In the genomic region with DNA sequence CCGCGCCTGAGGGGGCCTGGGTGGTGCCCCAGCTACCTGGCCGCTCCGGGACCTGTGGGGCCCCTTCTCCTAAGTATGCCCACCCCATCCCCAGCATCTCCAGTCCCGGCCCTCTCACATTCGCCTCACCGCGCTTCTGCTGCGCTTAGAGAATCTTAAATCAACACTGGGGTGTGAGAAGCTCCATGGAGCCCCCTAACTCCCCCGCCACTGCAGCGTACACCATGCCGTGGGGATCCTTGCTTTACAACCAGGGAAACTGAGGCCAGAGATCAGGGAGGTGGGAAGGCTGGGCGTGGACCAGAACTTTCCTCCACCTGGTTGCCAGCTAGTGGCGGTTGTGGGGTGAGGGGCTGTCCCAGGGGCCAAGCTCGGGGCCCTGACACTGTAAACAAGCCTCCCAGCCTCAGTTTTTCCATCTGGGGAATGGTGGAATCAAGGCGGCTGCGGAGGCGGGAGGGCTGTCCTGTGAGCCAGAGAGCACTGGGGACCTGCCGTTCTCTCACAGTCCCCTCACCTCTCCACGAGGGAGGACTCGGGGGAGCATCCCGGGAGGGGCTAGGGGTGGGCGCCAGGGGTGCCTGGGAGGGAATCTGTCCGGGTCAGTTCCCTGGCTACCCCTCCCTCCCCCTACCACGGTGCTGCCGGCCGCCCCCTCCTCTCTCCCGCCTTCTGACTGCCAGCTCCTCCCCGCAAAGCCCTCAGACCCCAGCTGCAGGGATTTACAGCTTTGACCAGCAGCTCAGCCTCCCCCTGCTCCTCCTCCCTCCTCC, we compare ENCODE assay signal across 1 cellular context.
TF ChIP-seq lines count a peak whose summit lies in the region.

No MANE protein-coding gene starts in this region.

TF ChIP-seq in HepG2, 621 proteins besides CTCF, POLR2A, EP300 and RAD21 (continued from another document and continues in another):
- TF ChIP-seq SIN3B (IDR thresholded peaks at IDR 0.05; ENCODE audit: low read length) = no peak
- TF ChIP-seq PATZ1 (CRISPR knock-in tag; IDR thresholded peaks at IDR 0.05) = peak; percentile 58; the same call in 1 of the 2 replicates
- no peak for TF ChIP-seq NR1H2 (CRISPR knock-in tag; IDR thresholded peaks at IDR 0.05; ENCODE audit: borderline replicate concordance, low read depth)
- no peak for TF ChIP-seq TCF12 (IDR thresholded peaks at IDR 0.05)
- no peak for TF ChIP-seq TCF12 (CRISPR knock-in tag; IDR thresholded peaks at IDR 0.05)
- no peak for TF ChIP-seq AHDC1 (CRISPR knock-in tag; IDR thresholded peaks at IDR 0.05; ENCODE audit: borderline replicate concordance)
- no peak for TF ChIP-seq NR0B2 (CRISPR knock-in tag; IDR thresholded peaks at IDR 0.05)
- 0 out of 2 replicates have a peak, but pooled peaks have one; percentile 62 for TF ChIP-seq ZNF746 (CRISPR knock-in tag; IDR thresholded peaks at IDR 0.05)
- TF ChIP-seq, protein P1, sequence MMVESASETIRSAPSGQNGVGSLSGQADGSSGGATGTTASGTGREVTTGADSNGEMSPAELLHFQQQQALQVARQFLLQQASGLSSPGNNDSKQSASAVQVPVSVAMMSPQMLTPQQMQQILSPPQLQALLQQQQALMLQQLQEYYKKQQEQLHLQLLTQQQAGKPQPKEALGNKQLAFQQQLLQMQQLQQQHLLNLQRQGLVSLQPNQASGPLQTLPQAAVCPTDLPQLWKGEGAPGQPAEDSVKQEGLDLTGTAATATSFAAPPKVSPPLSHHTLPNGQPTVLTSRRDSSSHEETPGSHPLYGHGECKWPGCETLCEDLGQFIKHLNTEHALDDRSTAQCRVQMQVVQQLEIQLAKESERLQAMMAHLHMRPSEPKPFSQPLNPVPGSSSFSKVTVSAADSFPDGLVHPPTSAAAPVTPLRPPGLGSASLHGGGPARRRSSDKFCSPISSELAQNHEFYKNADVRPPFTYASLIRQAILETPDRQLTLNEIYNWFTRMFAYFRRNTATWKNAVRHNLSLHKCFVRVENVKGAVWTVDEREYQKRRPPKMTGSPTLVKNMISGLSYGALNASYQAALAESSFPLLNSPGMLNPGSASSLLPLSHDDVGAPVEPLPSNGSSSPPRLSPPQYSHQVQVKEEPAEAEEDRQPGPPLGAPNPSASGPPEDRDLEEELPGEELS (CRISPR knock-in tag; IDR thresholded peaks at IDR 0.05) = no peak
- no peak for TF ChIP-seq ETV6 (CRISPR knock-in tag; conservative IDR thresholded peaks at IDR 0.05)
- no peak for TF ChIP-seq TEAD3 (CRISPR knock-in tag; optimal IDR thresholded peaks at IDR 0.05; ENCODE audit: borderline replicate concordance)
- no peak for TF ChIP-seq CHCHD3 (CRISPR knock-in tag; IDR thresholded peaks at IDR 0.05)
- TF ChIP-seq AGO1 (IDR thresholded peaks at IDR 0.05; ENCODE audit: low read depth, low read length, poor library complexity, severe bottlenecking) = no peak
- TF ChIP-seq HDAC2 (CRISPR knock-in tag; IDR thresholded peaks at IDR 0.05) = peak; percentile 42
- TF ChIP-seq ZNF749 (CRISPR knock-in tag; IDR thresholded peaks at IDR 0.05; ENCODE audit: borderline replicate concordance) = no peak
- TF ChIP-seq ZNF891 (CRISPR knock-in tag; IDR thresholded peaks at IDR 0.05) = peak; percentile 71; the same call in 1 of the 2 replicates
- TF ChIP-seq ZNF598 (CRISPR knock-in tag; IDR thresholded peaks at IDR 0.05; ENCODE audit: borderline replicate concordance) = no peak
- no peak for TF ChIP-seq HIVEP1 (CRISPR knock-in tag; IDR thresholded peaks at IDR 0.05)
- no peak for TF ChIP-seq KDM3A (CRISPR knock-in tag; IDR thresholded peaks at IDR 0.05; ENCODE audit: low read depth)
- no peak for TF ChIP-seq FOXP1 (IDR thresholded peaks at IDR 0.05)
- TF ChIP-seq FOXP1 (CRISPR knock-in tag; IDR thresholded peaks at IDR 0.05) = no peak
- TF ChIP-seq ZNF430 (CRISPR knock-in tag; IDR thresholded peaks at IDR 0.05) = 0 out of 2 replicates have a peak, but pooled peaks have one; percentile 9
- no peak for TF ChIP-seq ZNF879 (CRISPR knock-in tag; IDR thresholded peaks at IDR 0.05)
- 0 out of 2 replicates have a peak, but pooled peaks have one; percentile 34 for TF ChIP-seq ZNF670 (CRISPR knock-in tag; IDR thresholded peaks at IDR 0.05; ENCODE audit: borderline replicate concordance)
- no peak for TF ChIP-seq ZNF264 (CRISPR knock-in tag; IDR thresholded peaks at IDR 0.05)
- no peak for TF ChIP-seq ZNF20 (CRISPR knock-in tag; IDR thresholded peaks at IDR 0.05)
- no peak for TF ChIP-seq ZNF333 (CRISPR knock-in tag; IDR thresholded peaks at IDR 0.05; ENCODE audit: borderline replicate concordance)
- TF ChIP-seq ZNF281 (CRISPR knock-in tag; IDR thresholded peaks at IDR 0.05; ENCODE audit: borderline replicate concordance) = no peak
- no peak for TF ChIP-seq NRL (CRISPR knock-in tag; IDR thresholded peaks at IDR 0.05; ENCODE audit: borderline replicate concordance)
- TF ChIP-seq SIX1 (CRISPR knock-in tag; IDR thresholded peaks at IDR 0.05; ENCODE audit: borderline replicate concordance) = no peak
- no peak for TF ChIP-seq ZFX (CRISPR knock-in tag; IDR thresholded peaks at IDR 0.05; ENCODE audit: low read depth)
- TF ChIP-seq ASH2L (IDR thresholded peaks at IDR 0.05; ENCODE audit: insufficient read length, low read depth, low read length) = no peak
- no peak for TF ChIP-seq NFRKB (IDR thresholded peaks at IDR 0.05)
- TF ChIP-seq, protein P2, sequence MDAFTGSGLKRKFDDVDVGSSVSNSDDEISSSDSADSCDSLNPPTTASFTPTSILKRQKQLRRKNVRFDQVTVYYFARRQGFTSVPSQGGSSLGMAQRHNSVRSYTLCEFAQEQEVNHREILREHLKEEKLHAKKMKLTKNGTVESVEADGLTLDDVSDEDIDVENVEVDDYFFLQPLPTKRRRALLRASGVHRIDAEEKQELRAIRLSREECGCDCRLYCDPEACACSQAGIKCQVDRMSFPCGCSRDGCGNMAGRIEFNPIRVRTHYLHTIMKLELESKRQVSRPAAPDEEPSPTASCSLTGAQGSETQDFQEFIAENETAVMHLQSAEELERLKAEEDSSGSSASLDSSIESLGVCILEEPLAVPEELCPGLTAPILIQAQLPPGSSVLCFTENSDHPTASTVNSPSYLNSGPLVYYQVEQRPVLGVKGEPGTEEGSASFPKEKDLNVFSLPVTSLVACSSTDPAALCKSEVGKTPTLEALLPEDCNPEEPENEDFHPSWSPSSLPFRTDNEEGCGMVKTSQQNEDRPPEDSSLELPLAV (CRISPR knock-in tag; conservative IDR thresholded peaks at IDR 0.05; ENCODE audit: low read depth) = no peak
- TF ChIP-seq ZNF740 (CRISPR knock-in tag; IDR thresholded peaks at IDR 0.05) = no peak; the same call in 1 of the 2 replicates
- TF ChIP-seq RCOR2 (CRISPR knock-in tag; IDR thresholded peaks at IDR 0.05) = peak; percentile 12; the same call in 1 of the 2 replicates
- TF ChIP-seq SAFB2 (CRISPR knock-in tag; IDR thresholded peaks at IDR 0.05; ENCODE audit: borderline replicate concordance, low read depth) = peak; percentile 19; the same call in 1 of the 2 replicates
- no peak for TF ChIP-seq GPBP1L1 (CRISPR knock-in tag; IDR thresholded peaks at IDR 0.05)
- TF ChIP-seq ZNF33B (CRISPR knock-in tag; IDR thresholded peaks at IDR 0.05) = no peak
- TF ChIP-seq ZNF737 (CRISPR knock-in tag; IDR thresholded peaks at IDR 0.05; ENCODE audit: borderline replicate concordance) = no peak
- TF ChIP-seq ZNF569 (CRISPR knock-in tag; IDR thresholded peaks at IDR 0.05; ENCODE audit: borderline replicate concordance) = no peak
- no peak for TF ChIP-seq ZNF350 (CRISPR knock-in tag; IDR thresholded peaks at IDR 0.05; ENCODE audit: borderline replicate concordance, low read depth)
- TF ChIP-seq HOXA5 (CRISPR knock-in tag; IDR thresholded peaks at IDR 0.05) = 0 out of 2 replicates have a peak, but pooled peaks have one; percentile 13
- no peak for TF ChIP-seq GABPA (IDR thresholded peaks at IDR 0.05; ENCODE audit: low read depth, low read length)
- TF ChIP-seq GABPA (CRISPR knock-in tag; IDR thresholded peaks at IDR 0.05; ENCODE audit: low read depth) = no peak
- TF ChIP-seq SRY (CRISPR knock-in tag; IDR thresholded peaks at IDR 0.05) = no peak
